20 cellular contexts compared by ENCODE assay signal in genomic region chr16:66832661-66833305, GRCh38. TPM values are rescaled to one million over a fixed set of nuclear protein-coding genes. Genes with fewer than 3 reads are reported as not detected.
A peak's percentile ranks its signal among the peaks of the same experiment; 100 is the strongest.
DNase-seq lines count a peak whose midpoint lies in the region; FAIRE-seq and TF ChIP-seq lines count a peak whose summit lies in the region.
"Had no signal": no experiment of that assay in that cellular context is flagged by ENCODE, and none has a peak within 500 bp of the region (broad histone marks: within the 10 kb centered on the region; RNA-seq: fewer than 3 reads in every experiment).

No MANE protein-coding gene starts in this region.

- no peak overlapping the region for H3K27ac ChIP-seq in trophoblast cell (ENCODE audit: low read depth, low read length)
- H3K27ac ChIP-seq: adrenal gland, left lung, right atrium auricular region, transverse colon had no signal

- H3K36me3 ChIP-seq in bronchial epithelial cell (ENCODE audit: control insufficient read depth, insufficient read depth, low read length) (no peaks in the 10 kb centered on the region), trophoblast cell (ENCODE audit: control insufficient read depth in 1 of 2, insufficient read depth in 2 of 2, low read length in 2 of 2) (peaks cover 3 to 7% of the 10 kb centered on the region in 2 experiments)
- H3K36me3 ChIP-seq: adrenal gland, left lung, right atrium auricular region, transverse colon had no signal

- H3K23ac ChIP-seq in trophoblast cell (ENCODE audit: low read length), result no peak overlapping the region

- no peak overlapping the region for H2BK120ac ChIP-seq in trophoblast cell (ENCODE audit: insufficient read depth, low read length, poor library complexity)

- H3K4me2 ChIP-seq in trophoblast cell (ENCODE audit: low read length), result no peak overlapping the region

- H2BK12ac ChIP-seq in trophoblast cell (ENCODE audit: low read length), result no peak overlapping the region

- no peak overlapping the region for H4K91ac ChIP-seq in trophoblast cell (ENCODE audit: low read depth, low read length)

- H3K27me3 ChIP-seq in bronchial epithelial cell (ENCODE audit: control insufficient read depth, insufficient read depth, low read length), result no peaks in the 10 kb centered on the region
- peaks cover 2% of the 10 kb centered on the region for H3K27me3 ChIP-seq in trophoblast cell (ENCODE audit: insufficient read depth, low read length)
- H3K27me3 ChIP-seq: adrenal gland, left lung, right atrium auricular region, transverse colon had no signal

- H3K4me3 ChIP-seq in bronchial epithelial cell (ENCODE audit: low read depth, low read length) (no peak overlapping the region), trophoblast cell (ENCODE audit: low read depth, low read length) (no peak overlapping the region)
- H3K4me3 ChIP-seq: adrenal gland, left lung, right atrium auricular region, transverse colon had no signal

- H4K12ac ChIP-seq in trophoblast cell (ENCODE audit: low read depth, low read length), result no peak overlapping the region

- no peak overlapping the region for H2BK5ac ChIP-seq in trophoblast cell (ENCODE audit: low read depth, low read length, poor library complexity)

- no peak overlapping the region for H4K8ac ChIP-seq in trophoblast cell (ENCODE audit: low read depth, low read length)

- H3K79me2 ChIP-seq in trophoblast cell (ENCODE audit: control insufficient read depth, insufficient read depth, low read length, poor library complexity), result peaks cover 6% of the 10 kb centered on the region

- no peak overlapping the region for H3K9ac ChIP-seq in trophoblast cell (ENCODE audit: low read length)

- H3K4ac ChIP-seq in trophoblast cell (ENCODE audit: low read depth, low read length), result no peak overlapping the region

- H3K18ac ChIP-seq in trophoblast cell (ENCODE audit: low read length), result no peak overlapping the region

- no peak overlapping the region for H2AFZ ChIP-seq in trophoblast cell (ENCODE audit: insufficient read depth, low read length, poor library complexity)

- no peak for FAIRE-seq in bronchial epithelial cell (lab: Jason Lieb, UNC)

- H2AK5ac ChIP-seq in trophoblast cell (ENCODE audit: low read length), result no peak overlapping the region

- no peaks in the 10 kb centered on the region for H3K9me3 ChIP-seq in trophoblast cell (ENCODE audit: insufficient read depth, low read depth, low read length)
- H3K9me3 ChIP-seq: adrenal gland, left lung, right atrium auricular region, transverse colon had no signal

- peak; percentile 36 for DNase-seq in HCEC 1CT
- DNase-seq in MV-4-11 (lab: John Stamatoyannopoulos, UW), result peak; percentile 13
- peak; percentile 74 for DNase-seq in bronchial epithelial cell (ENCODE audit: low read depth)
- peak; percentile 23 for DNase-seq in non-pigmented ciliary epithelial cell (ENCODE audit: low read depth)
- DNase-seq in NCI-H146 (lab: John Stamatoyannopoulos, UW), result no peak
- no peak for DNase-seq in trophoblast cell
- no peak for DNase-seq in cerebellar cortex (ENCODE audit: low spot score)
- DNase-seq: activated CD4-positive, alpha-beta T cell treated with anti-CD3 and anti-CD28 coated beads for 36 hours; activated T-cell treated with anti-CD3 and anti-CD28 coated beads, Interleukin-2, amount 50 U/mL, for 4 hours; cortex of kidney; KBM-7; left lung; NCI-H187 treated with DMSO at 0.1 percent for 48 hours; NCI-H82; SHP77 treated with DMSO at 0.1 percent for 48 hours; stimulated activated CD4-positive, alpha-beta T cell treated with anti-CD3 and anti-CD28 coated beads, Interleukin-2, amount 100 ng/mL, for 48 hours had no signal

- TF ChIP-seq CTCF in bronchial epithelial cell (IDR thresholded peaks at IDR 0.05; ENCODE audit: insufficient read depth, low read length, severe bottlenecking), result no peak

- H3K14ac ChIP-seq in trophoblast cell (ENCODE audit: low read length), result no peak overlapping the region

- H3K79me1 ChIP-seq in trophoblast cell (ENCODE audit: low read length), result peaks cover 4% of the 10 kb centered on the region

- WGBS in trophoblast cell (ENCODE audit: extremely low coverage, insufficient coverage, insufficient read length), result no CpG with 5 or more reads among the region's 7 CpGs

- H3K4me1 ChIP-seq in trophoblast cell (ENCODE audit: control insufficient read depth in 1 of 2, insufficient read depth in 2 of 2, low read length in 2 of 2), result peaks cover 2 to 3% of the 10 kb centered on the region in 2 experiments

RNA-seq across cellular contexts. Expression of gene NAE1, which starts 2.0 kb away (rescaled TPM):
- total RNA-seq in bronchial epithelial cell, result 62.4 and 63.2 TPM in 2 replicates
- polyA plus RNA-seq in trophoblast cell (2013), result 87.2 and 89.9 TPM in 2 replicates

RNA-seq across cellular contexts. Expression of gene CA7, which starts 11.4 kb away (rescaled TPM):
- not detected in 2 replicates for total RNA-seq in bronchial epithelial cell
- not detected in 2 replicates for polyA plus RNA-seq in trophoblast cell (2013)
- total RNA-seq: adrenal gland, esophagus mucosa, left lung, right atrium auricular region had no signal
- polyA plus RNA-seq: adrenal gland had no signal

RNA-seq across cellular contexts. Expression of gene TERB1, which starts 31.4 kb away (rescaled TPM):
- 0.26 TPM in 2 replicates for total RNA-seq in bronchial epithelial cell
- polyA plus RNA-seq in trophoblast cell (2013), result 0.04 TPM in 1 of 2 replicates, not detected in the other
- total RNA-seq: activated T-cell treated with anti-CD3 and anti-CD28 coated beads, Interleukin-2, amount 50 U/mL, for 4 hours; adrenal gland; left lung; right atrium auricular region had no signal
- polyA plus RNA-seq: adrenal gland had no signal

RNA-seq across cellular contexts. Expression of gene PDP2, which starts 47.5 kb away (rescaled TPM):
- total RNA-seq in bronchial epithelial cell, result 6.3 and 9.0 TPM in 2 replicates
- polyA plus RNA-seq in trophoblast cell (2013), result 4.9 and 5.0 TPM in 2 replicates

Comparison
In these comparisons a context has a peak if more than half of its experiments do, and no peak if none do; other contexts are left out.
1. DNase-seq: peak in HCEC 1CT (single experiment), MV-4-11 (single experiment), bronchial epithelial cell (single experiment) and non-pigmented ciliary epithelial cell (single experiment); none in NCI-H146 (single experiment), trophoblast cell (0 of 2) and cerebellar cortex (single experiment).